ENCODE assay signal across 11 cellular contexts in genomic region chr12:69966409-69966808, GRCh38.
DNase-seq lines count a peak whose midpoint lies in the region; ATAC-seq and TF ChIP-seq lines count a peak whose summit lies in the region.
"Had no signal": no experiment of that assay in that cellular context is flagged by ENCODE, and none has a peak within 500 bp of the region (broad histone marks: within the 10 kb centered on the region; RNA-seq: fewer than 3 reads in every experiment).

No MANE protein-coding gene starts in this region.

- no peaks in the 10 kb centered on the region for H3K27me3 ChIP-seq in breast epithelium
- H3K27me3 ChIP-seq in tibial artery = no peaks in the 10 kb centered on the region
- no peaks in the 10 kb centered on the region for H3K27me3 ChIP-seq in H7 (ENCODE audit: control insufficient read depth, insufficient read depth, low read length)
- H3K27me3 ChIP-seq: esophagus muscularis mucosa had no signal

- intact Hi-C loops in breast epithelium (cut with DNase I; ENCODE audit: low total_unique reads) = no loop called here
- intact Hi-C loops in tibial artery (cut with DNase I; ENCODE audit: low total_unique reads) = no loop called here

- H3K27ac ChIP-seq in breast epithelium (peak overlapping the region; percentile 57 to 71), tibial artery (peak overlapping the region; percentile 31 to 59)
- H3K27ac ChIP-seq: esophagus muscularis mucosa had no signal

- ATAC-seq in HG03354 (IDR thresholded peaks at IDR 0.05; ENCODE audit: poor library complexity, severe bottlenecking, unreplicated experiment) (no peak), GM19035 (IDR thresholded peaks at IDR 0.05; ENCODE audit: unreplicated experiment) (no peak)
- ATAC-seq: naive thymus-derived CD4-positive, alpha-beta T cell had no signal

- no peak overlapping the region for H3K4me3 ChIP-seq in breast epithelium
- no peak overlapping the region for H3K4me3 ChIP-seq in tibial artery
- no peak overlapping the region for H3K4me3 ChIP-seq in H7 (ENCODE audit: insufficient read depth, low read depth, low read length)
- H3K4me3 ChIP-seq: esophagus muscularis mucosa had no signal

- H3K9me3 ChIP-seq in breast epithelium (no peaks in the 10 kb centered on the region), tibial artery (no peaks in the 10 kb centered on the region)
- H3K9me3 ChIP-seq: esophagus muscularis mucosa had no signal

- TF ChIP-seq CTCF in breast epithelium (IDR thresholded peaks at IDR 0.05) (no peak), tibial artery (IDR thresholded peaks at IDR 0.05) (no peak)

- DNase-seq in HT1080 (ENCODE audit: low read depth) (peak; percentile 96), breast epithelium (ENCODE audit: low spot score in 2 of 2) (peak in 1 of 2 donors; percentile 43), inferior parietal cortex (ENCODE audit: extremely low spot score) (peak; percentile 51), tibial artery (peak; percentile 62 to 80), NCI-H1930 (lab: John Stamatoyannopoulos, UW) (no peak), H7 (no peak)
- DNase-seq: activated gamma-delta T cell; naive thymus-derived CD4-positive, alpha-beta T cell had no signal

- H3K4me1 ChIP-seq in breast epithelium (no peaks in the 10 kb centered on the region), tibial artery (peaks cover 0 to 33% (median 19%) of the 10 kb centered on the region in 4 donors)

- TF ChIP-seq POLR2A in breast epithelium (IDR thresholded peaks at IDR 0.05) = no peak

- H3K36me3 ChIP-seq in breast epithelium = no peaks in the 10 kb centered on the region
- H3K36me3 ChIP-seq in tibial artery = no peaks in the 10 kb centered on the region
- H3K36me3 ChIP-seq in H7 (replicated peaks; ENCODE audit: control insufficient read depth, insufficient read depth, low read length) = no peaks in the 10 kb centered on the region
- H3K36me3 ChIP-seq: esophagus muscularis mucosa had no signal

Comparison
In these comparisons a context has a peak if more than half of its experiments do, and no peak if none do; other contexts are left out.
1. DNase-seq: peak in HT1080 (single experiment), inferior parietal cortex (single experiment) and tibial artery (2 of 2); none in NCI-H1930 (0 of 2) and H7 (single experiment).